Comparison of ENCODE assay signal across 1 cellular context in the genomic region with DNA sequence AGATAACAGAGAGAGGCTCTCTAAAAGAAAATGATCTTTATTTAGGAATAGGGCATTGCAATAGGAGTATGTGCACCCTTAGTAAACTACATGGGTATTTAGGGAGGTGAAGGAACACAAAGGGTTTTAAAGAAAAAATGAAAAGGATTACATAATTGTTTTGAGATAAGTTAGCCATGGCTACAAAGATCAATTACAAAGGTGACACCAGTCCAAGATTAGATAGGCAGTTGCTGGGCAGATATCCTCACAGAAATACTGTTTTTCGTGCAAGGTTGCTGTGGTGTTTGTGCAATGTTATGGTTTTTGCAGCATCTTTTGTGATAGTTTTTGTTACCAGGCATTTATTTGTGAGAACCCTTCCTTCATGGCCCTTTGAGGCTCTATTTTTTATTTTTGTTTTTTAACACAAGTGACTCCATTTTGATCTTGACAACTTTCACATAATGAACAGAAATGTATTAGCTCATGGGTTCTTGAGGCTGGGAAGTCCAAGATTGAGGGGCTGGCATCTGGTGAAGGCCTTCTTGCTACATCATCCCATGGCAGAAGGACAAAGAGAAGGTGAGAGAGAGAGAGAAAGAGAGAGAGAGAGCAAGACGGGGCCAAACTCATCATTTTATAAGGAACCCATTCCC.
TF ChIP-seq lines count a peak whose summit lies in the region.

No MANE protein-coding gene starts in this region.

TF ChIP-seq in K562, 482 proteins besides CTCF, POLR2A, EP300 and RAD21 (continued from another document and continues in another):
- TF ChIP-seq, protein P1, sequence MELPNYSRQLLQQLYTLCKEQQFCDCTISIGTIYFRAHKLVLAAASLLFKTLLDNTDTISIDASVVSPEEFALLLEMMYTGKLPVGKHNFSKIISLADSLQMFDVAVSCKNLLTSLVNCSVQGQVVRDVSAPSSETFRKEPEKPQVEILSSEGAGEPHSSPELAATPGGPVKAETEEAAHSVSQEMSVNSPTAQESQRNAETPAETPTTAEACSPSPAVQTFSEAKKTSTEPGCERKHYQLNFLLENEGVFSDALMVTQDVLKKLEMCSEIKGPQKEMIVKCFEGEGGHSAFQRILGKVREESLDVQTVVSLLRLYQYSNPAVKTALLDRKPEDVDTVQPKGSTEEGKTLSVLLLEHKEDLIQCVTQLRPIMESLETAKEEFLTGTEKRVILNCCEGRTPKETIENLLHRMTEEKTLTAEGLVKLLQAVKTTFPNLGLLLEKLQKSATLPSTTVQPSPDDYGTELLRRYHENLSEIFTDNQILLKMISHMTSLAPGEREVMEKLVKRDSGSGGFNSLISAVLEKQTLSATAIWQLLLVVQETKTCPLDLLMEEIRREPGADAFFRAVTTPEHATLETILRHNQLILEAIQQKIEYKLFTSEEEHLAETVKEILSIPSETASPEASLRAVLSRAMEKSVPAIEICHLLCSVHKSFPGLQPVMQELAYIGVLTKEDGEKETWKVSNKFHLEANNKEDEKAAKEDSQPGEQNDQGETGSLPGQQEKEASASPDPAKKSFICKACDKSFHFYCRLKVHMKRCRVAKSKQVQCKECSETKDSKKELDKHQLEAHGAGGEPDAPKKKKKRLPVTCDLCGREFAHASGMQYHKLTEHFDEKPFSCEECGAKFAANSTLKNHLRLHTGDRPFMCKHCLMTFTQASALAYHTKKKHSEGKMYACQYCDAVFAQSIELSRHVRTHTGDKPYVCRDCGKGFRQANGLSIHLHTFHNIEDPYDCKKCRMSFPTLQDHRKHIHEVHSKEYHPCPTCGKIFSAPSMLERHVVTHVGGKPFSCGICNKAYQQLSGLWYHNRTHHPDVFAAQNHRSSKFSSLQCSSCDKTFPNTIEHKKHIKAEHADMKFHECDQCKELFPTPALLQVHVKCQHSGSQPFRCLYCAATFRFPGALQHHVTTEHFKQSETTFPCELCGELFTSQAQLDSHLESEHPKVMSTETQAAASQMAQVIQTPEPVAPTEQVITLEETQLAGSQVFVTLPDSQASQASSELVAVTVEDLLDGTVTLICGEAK (IDR thresholded peaks at IDR 0.05), result no peak
- TF ChIP-seq, protein P1 (CRISPR knock-in tag; IDR thresholded peaks at IDR 0.05), result no peak
- TF ChIP-seq, protein P2, sequence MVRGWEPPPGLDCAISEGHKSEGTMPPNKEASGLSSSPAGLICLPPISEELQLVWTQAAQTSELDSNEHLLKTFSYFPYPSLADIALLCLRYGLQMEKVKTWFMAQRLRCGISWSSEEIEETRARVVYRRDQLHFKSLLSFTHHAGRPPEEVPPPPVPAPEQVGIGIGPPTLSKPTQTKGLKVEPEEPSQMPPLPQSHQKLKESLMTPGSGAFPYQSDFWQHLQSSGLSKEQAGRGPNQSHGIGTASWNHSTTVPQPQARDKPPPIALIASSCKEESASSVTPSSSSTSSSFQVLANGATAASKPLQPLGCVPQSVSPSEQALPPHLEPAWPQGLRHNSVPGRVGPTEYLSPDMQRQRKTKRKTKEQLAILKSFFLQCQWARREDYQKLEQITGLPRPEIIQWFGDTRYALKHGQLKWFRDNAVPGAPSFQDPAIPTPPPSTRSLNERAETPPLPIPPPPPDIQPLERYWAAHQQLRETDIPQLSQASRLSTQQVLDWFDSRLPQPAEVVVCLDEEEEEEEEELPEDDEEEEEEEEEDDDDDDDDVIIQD (CRISPR knock-in tag; IDR thresholded peaks at IDR 0.05), result no peak
- no peak for TF ChIP-seq GABPB1 (CRISPR knock-in tag; IDR thresholded peaks at IDR 0.05)
- TF ChIP-seq ZNF507 (tag; conservative IDR thresholded peaks at IDR 0.05), result no peak
- TF ChIP-seq PRPF4 (IDR thresholded peaks at IDR 0.05; ENCODE audit: insufficient read depth, low read depth, low read length, poor library complexity, severe bottlenecking), result no peak
- TF ChIP-seq FUS (optimal IDR thresholded peaks at IDR 0.05; ENCODE audit: low read depth, low read length), result no peak
- TF ChIP-seq TOE1 (IDR thresholded peaks at IDR 0.05; ENCODE audit: borderline replicate concordance), result no peak
- TF ChIP-seq TOE1 (CRISPR knock-in tag; IDR thresholded peaks at IDR 0.05; ENCODE audit: borderline replicate concordance, low read depth), result no peak
- TF ChIP-seq HEY1 (CRISPR knock-in tag; IDR thresholded peaks at IDR 0.05; ENCODE audit: borderline replicate concordance), result no peak
- no peak for TF ChIP-seq ZBTB1 (CRISPR knock-in tag; IDR thresholded peaks at IDR 0.05; ENCODE audit: borderline replicate concordance, low read depth)
- TF ChIP-seq CSDE1 (IDR thresholded peaks at IDR 0.05), result no peak
- TF ChIP-seq, protein P3, sequence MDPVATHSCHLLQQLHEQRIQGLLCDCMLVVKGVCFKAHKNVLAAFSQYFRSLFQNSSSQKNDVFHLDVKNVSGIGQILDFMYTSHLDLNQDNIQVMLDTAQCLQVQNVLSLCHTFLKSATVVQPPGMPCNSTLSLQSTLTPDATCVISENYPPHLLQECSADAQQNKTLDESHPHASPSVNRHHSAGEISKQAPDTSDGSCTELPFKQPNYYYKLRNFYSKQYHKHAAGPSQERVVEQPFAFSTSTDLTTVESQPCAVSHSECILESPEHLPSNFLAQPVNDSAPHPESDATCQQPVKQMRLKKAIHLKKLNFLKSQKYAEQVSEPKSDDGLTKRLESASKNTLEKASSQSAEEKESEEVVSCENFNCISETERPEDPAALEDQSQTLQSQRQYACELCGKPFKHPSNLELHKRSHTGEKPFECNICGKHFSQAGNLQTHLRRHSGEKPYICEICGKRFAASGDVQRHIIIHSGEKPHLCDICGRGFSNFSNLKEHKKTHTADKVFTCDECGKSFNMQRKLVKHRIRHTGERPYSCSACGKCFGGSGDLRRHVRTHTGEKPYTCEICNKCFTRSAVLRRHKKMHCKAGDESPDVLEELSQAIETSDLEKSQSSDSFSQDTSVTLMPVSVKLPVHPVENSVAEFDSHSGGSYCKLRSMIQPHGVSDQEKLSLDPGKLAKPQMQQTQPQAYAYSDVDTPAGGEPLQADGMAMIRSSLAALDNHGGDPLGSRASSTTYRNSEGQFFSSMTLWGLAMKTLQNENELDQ (CRISPR knock-in tag; IDR thresholded peaks at IDR 0.05; ENCODE audit: borderline replicate concordance), result no peak
- no peak for TF ChIP-seq JUN (IDR thresholded peaks at IDR 0.05; ENCODE audit: borderline replicate concordance, low read depth, low read length)
- TF ChIP-seq JUN (CRISPR knock-in tag; IDR thresholded peaks at IDR 0.05; ENCODE audit: borderline replicate concordance), result no peak
- TF ChIP-seq TFAM (CRISPR knock-in tag; conservative IDR thresholded peaks at IDR 0.05), result no peak
- TF ChIP-seq ZEB2 (IDR thresholded peaks at IDR 0.05), result no peak
- TF ChIP-seq NCOA2 (IDR thresholded peaks at IDR 0.05; ENCODE audit: partially characterized antibody in 2 of 2), result no peak
- peak; percentile 30; the same call in 1 of the 2 replicates for TF ChIP-seq PTRF (tag; IDR thresholded peaks at IDR 0.05)
- TF ChIP-seq SIRT6 (IDR thresholded peaks at IDR 0.05; ENCODE audit: low read depth, low read length), result no peak
- TF ChIP-seq, protein P4, sequence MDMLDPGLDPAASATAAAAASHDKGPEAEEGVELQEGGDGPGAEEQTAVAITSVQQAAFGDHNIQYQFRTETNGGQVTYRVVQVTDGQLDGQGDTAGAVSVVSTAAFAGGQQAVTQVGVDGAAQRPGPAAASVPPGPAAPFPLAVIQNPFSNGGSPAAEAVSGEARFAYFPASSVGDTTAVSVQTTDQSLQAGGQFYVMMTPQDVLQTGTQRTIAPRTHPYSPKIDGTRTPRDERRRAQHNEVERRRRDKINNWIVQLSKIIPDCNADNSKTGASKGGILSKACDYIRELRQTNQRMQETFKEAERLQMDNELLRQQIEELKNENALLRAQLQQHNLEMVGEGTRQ (CRISPR knock-in tag; IDR thresholded peaks at IDR 0.05), result no peak
- peak; percentile 72; the same call in 1 of the 2 replicates for TF ChIP-seq DMBX1 (CRISPR knock-in tag; IDR thresholded peaks at IDR 0.05; ENCODE audit: borderline replicate concordance)
- no peak for TF ChIP-seq KAT8 (IDR thresholded peaks at IDR 0.05; ENCODE audit: low read depth)
- TF ChIP-seq, protein P5, sequence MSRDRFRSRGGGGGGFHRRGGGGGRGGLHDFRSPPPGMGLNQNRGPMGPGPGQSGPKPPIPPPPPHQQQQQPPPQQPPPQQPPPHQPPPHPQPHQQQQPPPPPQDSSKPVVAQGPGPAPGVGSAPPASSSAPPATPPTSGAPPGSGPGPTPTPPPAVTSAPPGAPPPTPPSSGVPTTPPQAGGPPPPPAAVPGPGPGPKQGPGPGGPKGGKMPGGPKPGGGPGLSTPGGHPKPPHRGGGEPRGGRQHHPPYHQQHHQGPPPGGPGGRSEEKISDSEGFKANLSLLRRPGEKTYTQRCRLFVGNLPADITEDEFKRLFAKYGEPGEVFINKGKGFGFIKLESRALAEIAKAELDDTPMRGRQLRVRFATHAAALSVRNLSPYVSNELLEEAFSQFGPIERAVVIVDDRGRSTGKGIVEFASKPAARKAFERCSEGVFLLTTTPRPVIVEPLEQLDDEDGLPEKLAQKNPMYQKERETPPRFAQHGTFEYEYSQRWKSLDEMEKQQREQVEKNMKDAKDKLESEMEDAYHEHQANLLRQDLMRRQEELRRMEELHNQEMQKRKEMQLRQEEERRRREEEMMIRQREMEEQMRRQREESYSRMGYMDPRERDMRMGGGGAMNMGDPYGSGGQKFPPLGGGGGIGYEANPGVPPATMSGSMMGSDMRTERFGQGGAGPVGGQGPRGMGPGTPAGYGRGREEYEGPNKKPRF (IDR thresholded peaks at IDR 0.05; ENCODE audit: low read depth, low read length), result no peak
- no peak for TF ChIP-seq TARDBP (IDR thresholded peaks at IDR 0.05)
- TF ChIP-seq ZNF165 (CRISPR knock-in tag; IDR thresholded peaks at IDR 0.05; ENCODE audit: borderline replicate concordance), result no peak
- TF ChIP-seq, protein P6, sequence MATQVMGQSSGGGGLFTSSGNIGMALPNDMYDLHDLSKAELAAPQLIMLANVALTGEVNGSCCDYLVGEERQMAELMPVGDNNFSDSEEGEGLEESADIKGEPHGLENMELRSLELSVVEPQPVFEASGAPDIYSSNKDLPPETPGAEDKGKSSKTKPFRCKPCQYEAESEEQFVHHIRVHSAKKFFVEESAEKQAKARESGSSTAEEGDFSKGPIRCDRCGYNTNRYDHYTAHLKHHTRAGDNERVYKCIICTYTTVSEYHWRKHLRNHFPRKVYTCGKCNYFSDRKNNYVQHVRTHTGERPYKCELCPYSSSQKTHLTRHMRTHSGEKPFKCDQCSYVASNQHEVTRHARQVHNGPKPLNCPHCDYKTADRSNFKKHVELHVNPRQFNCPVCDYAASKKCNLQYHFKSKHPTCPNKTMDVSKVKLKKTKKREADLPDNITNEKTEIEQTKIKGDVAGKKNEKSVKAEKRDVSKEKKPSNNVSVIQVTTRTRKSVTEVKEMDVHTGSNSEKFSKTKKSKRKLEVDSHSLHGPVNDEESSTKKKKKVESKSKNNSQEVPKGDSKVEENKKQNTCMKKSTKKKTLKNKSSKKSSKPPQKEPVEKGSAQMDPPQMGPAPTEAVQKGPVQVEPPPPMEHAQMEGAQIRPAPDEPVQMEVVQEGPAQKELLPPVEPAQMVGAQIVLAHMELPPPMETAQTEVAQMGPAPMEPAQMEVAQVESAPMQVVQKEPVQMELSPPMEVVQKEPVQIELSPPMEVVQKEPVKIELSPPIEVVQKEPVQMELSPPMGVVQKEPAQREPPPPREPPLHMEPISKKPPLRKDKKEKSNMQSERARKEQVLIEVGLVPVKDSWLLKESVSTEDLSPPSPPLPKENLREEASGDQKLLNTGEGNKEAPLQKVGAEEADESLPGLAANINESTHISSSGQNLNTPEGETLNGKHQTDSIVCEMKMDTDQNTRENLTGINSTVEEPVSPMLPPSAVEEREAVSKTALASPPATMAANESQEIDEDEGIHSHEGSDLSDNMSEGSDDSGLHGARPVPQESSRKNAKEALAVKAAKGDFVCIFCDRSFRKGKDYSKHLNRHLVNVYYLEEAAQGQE (CRISPR knock-in tag; IDR thresholded peaks at IDR 0.05; ENCODE audit: low read depth), result no peak
- no peak for TF ChIP-seq NR2C2 (CRISPR knock-in tag; IDR thresholded peaks at IDR 0.05)
- TF ChIP-seq NR2C2 (tag; IDR thresholded peaks at IDR 0.05), result no peak
- no peak for TF ChIP-seq ZSCAN32 (CRISPR knock-in tag; IDR thresholded peaks at IDR 0.05)
- TF ChIP-seq SMAD1 (IDR thresholded peaks at IDR 0.05; ENCODE audit: low read depth, low read length, partially characterized antibody), result no peak
- TF ChIP-seq FOXA3 (CRISPR knock-in tag; conservative IDR thresholded peaks at IDR 0.05 in 1 of 2, IDR thresholded peaks at IDR 0.05 in 1 of 2), result no peak
- TF ChIP-seq CREB1 (IDR thresholded peaks at IDR 0.05), result no peak
- no peak for TF ChIP-seq CREB1 (CRISPR knock-in tag; IDR thresholded peaks at IDR 0.05)
- TF ChIP-seq, protein P7, sequence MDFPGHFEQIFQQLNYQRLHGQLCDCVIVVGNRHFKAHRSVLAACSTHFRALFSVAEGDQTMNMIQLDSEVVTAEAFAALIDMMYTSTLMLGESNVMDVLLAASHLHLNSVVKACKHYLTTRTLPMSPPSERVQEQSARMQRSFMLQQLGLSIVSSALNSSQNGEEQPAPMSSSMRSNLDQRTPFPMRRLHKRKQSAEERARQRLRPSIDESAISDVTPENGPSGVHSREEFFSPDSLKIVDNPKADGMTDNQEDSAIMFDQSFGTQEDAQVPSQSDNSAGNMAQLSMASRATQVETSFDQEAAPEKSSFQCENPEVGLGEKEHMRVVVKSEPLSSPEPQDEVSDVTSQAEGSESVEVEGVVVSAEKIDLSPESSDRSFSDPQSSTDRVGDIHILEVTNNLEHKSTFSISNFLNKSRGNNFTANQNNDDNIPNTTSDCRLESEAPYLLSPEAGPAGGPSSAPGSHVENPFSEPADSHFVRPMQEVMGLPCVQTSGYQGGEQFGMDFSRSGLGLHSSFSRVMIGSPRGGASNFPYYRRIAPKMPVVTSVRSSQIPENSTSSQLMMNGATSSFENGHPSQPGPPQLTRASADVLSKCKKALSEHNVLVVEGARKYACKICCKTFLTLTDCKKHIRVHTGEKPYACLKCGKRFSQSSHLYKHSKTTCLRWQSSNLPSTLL (IDR thresholded peaks at IDR 0.05), result no peak
